25 cellular contexts compared by ENCODE assay signal in the genomic region with DNA sequence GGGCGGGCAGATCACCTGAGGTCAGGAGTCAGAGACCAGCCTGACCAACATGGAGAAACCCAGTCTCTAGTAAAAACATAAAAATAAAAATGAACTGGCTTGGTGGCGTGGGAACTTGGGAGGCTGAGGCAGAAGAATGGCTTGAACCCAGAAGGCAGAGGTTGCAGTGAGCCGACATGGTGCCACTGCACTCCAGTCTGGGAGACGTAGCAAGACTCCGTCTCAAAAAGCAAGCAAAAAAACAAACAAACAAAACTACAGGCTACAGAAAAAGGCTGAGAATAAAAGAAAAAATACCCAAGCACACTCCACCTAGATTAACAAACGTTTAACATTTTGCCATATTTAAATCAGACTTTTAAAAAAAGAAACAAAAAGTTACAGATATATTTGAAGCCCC. TPM values are rescaled to one million over a fixed set of nuclear protein-coding genes. Genes with fewer than 3 reads are reported as not detected.
DNase-seq lines count a peak whose midpoint lies in the region; ATAC-seq, FAIRE-seq and TF ChIP-seq lines count a peak whose summit lies in the region.
"Had no signal": no experiment of that assay in that cellular context is flagged by ENCODE, and none has a peak within 500 bp of the region (broad histone marks: within the 10 kb centered on the region; RNA-seq: fewer than 3 reads in every experiment).

No MANE protein-coding gene starts in this region.

- DNase-seq in SK-N-MC (ENCODE audit: low read depth, low spot score) (no peak), K562 (ENCODE audit: extremely low read depth in 1 of 4, low spot score in 3 of 4) (no peak), kidney (peak; percentile 3), NOMO-1 treated with dmso at 0.1 percent for 144 hours (lab: John Stamatoyannopoulos, UW; ENCODE audit: unreplicated experiment) (no peak), DMS 273 (lab: John Stamatoyannopoulos, UW; ENCODE audit: unreplicated experiment) (no peak)
- no peak for DNase-seq in activated naive CD4-positive, alpha-beta T cell (lab: John Stamatoyannopoulos, UW)
- DNase-seq: 8988T; ACHN; AML-193; BE2C; Calu3; CD4-positive, alpha-beta T cell; CD8-positive, alpha-beta memory T cell; COR-L47; DMS153; DND-41; GM23248; H7; HCEC 1CT had no signal

- ATAC-seq in K562: no peak
- ATAC-seq: A549 had no signal

- H3K79me2 ChIP-seq in K562 (ENCODE audit: control insufficient read depth, insufficient read depth, low read length): no peaks in the 10 kb centered on the region

- TF ChIP-seq CTCF in K562 (IDR thresholded peaks at IDR 0.05 in 2 of 3, conservative IDR thresholded peaks at IDR 0.05 in 1 of 3; ENCODE audit: insufficient read depth in 2 of 3, low read depth in 1 of 3, low read length in 3 of 3) (no peak), kidney (IDR thresholded peaks at IDR 0.05; ENCODE audit: borderline replicate concordance, extremely low read depth, insufficient read depth) (no peak)

- H2AFZ ChIP-seq in K562 (ENCODE audit: low read depth, low read length): peak overlapping the region; percentile 58
- H2AFZ ChIP-seq: GM23248 had no signal

- H3K9me1 ChIP-seq in K562 (ENCODE audit: control insufficient read depth, insufficient read depth, low read length): no peaks in the 10 kb centered on the region

- H3K4me3 ChIP-seq in SK-N-MC (no peak overlapping the region), K562 (no peak overlapping the region), kidney (ENCODE audit: low read length in 2 of 2) (no peak overlapping the region)
- H3K4me3 ChIP-seq: A549; BLaER1 treated with 17β-estradiol and CSF1 and Interleukin-3, amounts not matched to agents 10 nM and 100 nM; GM23248 had no signal

- TF ChIP-seq RAD21 in K562 (CRISPR knock-in tag; conservative IDR thresholded peaks at IDR 0.05 in 1 of 2, IDR thresholded peaks at IDR 0.05 in 1 of 2): no peak

- H3K27me3 ChIP-seq in K562 (ENCODE audit: control insufficient read depth in 2 of 2, insufficient read depth in 2 of 2, low read length in 2 of 2): no peaks in the 10 kb centered on the region
- H3K27me3 ChIP-seq: BE2C; BLaER1 treated with 17β-estradiol and CSF1 and Interleukin-3, amounts not matched to agents 10 nM and 100 nM had no signal

- H3K27ac ChIP-seq in SK-N-MC (no peak overlapping the region), K562 (ENCODE audit: extremely low read depth, low read depth, low read length) (no peak overlapping the region), kidney (ENCODE audit: low read depth in 2 of 2, low read length in 2 of 2) (no peak overlapping the region)
- H3K27ac ChIP-seq: A549, GM23248 had no signal

- FAIRE-seq in K562 (lab: Jason Lieb, UNC): no peak
- no peak for FAIRE-seq in kidney (lab: Jason Lieb, UNC)
- FAIRE-seq: A549, G401.6, GM12892, GM19239, H1 had no signal

- TF ChIP-seq EP300 in K562 (IDR thresholded peaks at IDR 0.05; ENCODE audit: low read length): no peak

- no peaks in the 10 kb centered on the region for H3K36me3 ChIP-seq in SK-N-MC (ENCODE audit: insufficient read depth, low read length)
- no peaks in the 10 kb centered on the region for H3K36me3 ChIP-seq in K562 (ENCODE audit: control insufficient read depth, insufficient read depth, low read length)
- no peaks in the 10 kb centered on the region for H3K36me3 ChIP-seq in kidney (ENCODE audit: control insufficient read depth in 1 of 2, insufficient read depth in 2 of 2, low read length in 2 of 2)
- H3K36me3 ChIP-seq: BE2C; BLaER1 treated with 17β-estradiol and CSF1 and Interleukin-3, amounts not matched to agents 10 nM and 100 nM had no signal

- POLR2A ChIA-PET in K562 (lab: Yijun Ruan, JAX): no interaction called here

- CTCF ChIA-PET in K562 (lab: Yijun Ruan, JAX; ENCODE audit: low intra/inter-chr PET ratio): no interaction called here

- peaks cover 13 to 19% of the 10 kb centered on the region in 2 experiments; a peak in 4 of 5 replicates for H3K4me1 ChIP-seq in K562 (replicated peaks in 1 of 2; ENCODE audit: control insufficient read depth in 2 of 2, insufficient read depth in 2 of 2, low read length in 2 of 2)
- H3K4me1 ChIP-seq in kidney (ENCODE audit: control insufficient read depth in 1 of 2, insufficient read depth in 1 of 2, low read depth in 1 of 2, low read length in 2 of 2): peaks cover 0 to 4% of the 10 kb centered on the region in 2 donors
- H3K4me1 ChIP-seq: BE2C had no signal

- H3K9me3 ChIP-seq in SK-N-MC (ENCODE audit: low read depth, low read length): no peaks in the 10 kb centered on the region
- no peaks in the 10 kb centered on the region for H3K9me3 ChIP-seq in K562 (replicated peaks; ENCODE audit: control insufficient read depth, insufficient read depth, low read depth, low read length)
- H3K9me3 ChIP-seq in kidney (ENCODE audit: control insufficient read depth in 1 of 2, low read length in 2 of 2): no peaks in the 10 kb centered on the region
- H3K9me3 ChIP-seq: A549; BE2C; BLaER1 treated with 17β-estradiol and CSF1 and Interleukin-3, amounts not matched to agents 10 nM and 100 nM had no signal

- in situ Hi-C loops in K562 (cut with MboI): no loop called here

- H3K4me2 ChIP-seq in K562 (ENCODE audit: insufficient read depth, low read length): no peak overlapping the region
- H3K4me2 ChIP-seq: A549 had no signal

- WGBS in K562 (ENCODE audit: insufficient coverage, low coverage, missing lambda C conversion rate): 52% methylated on average over 6 of the region's 6 CpGs

- intact Hi-C loops in K562 (cut with micrococcal nuclease): no loop called here
- intact Hi-C loops in kidney (cut with DNase I): no loop called here

- no peaks in the 10 kb centered on the region for H4K20me1 ChIP-seq in K562 (replicated peaks; ENCODE audit: control insufficient read depth, insufficient read depth, low read length)
- H4K20me1 ChIP-seq: BLaER1 treated with 17β-estradiol and CSF1 and Interleukin-3, amounts not matched to agents 10 nM and 100 nM had no signal

- no TSS peak for BruUV-seq in K562 (replicated peaks; lab: Mats Ljungman, UMichigan)

- H3K9ac ChIP-seq in SK-N-MC (ENCODE audit: insufficient read length): peak overlapping the region; percentile 20
- no peak overlapping the region for H3K9ac ChIP-seq in K562 (ENCODE audit: insufficient read depth in 1 of 2, low read depth in 2 of 2, low read length in 2 of 2)
- H3K9ac ChIP-seq in kidney (ENCODE audit: low read length in 2 of 2): no peak overlapping the region
- H3K9ac ChIP-seq: BLaER1 treated with 17β-estradiol and CSF1 and Interleukin-3, amounts not matched to agents 10 nM and 100 nM; GM23248 had no signal

- no peak for TF ChIP-seq POLR2A in K562 (conservative IDR thresholded peaks at IDR 0.05)

RNA-seq across cellular contexts. Expression of gene PTCRA, which starts 5.9 kb away (rescaled TPM):
- total RNA-seq in K562 (2011; cell fraction: chromatin; rRNA removed; ENCODE audit: low replicate concordance): not detected in 2 replicates
- total RNA-seq in K562 (2011; cell fraction: nucleolus; rRNA removed): not detected in 2 replicates
- not detected in 2 replicates for total RNA-seq in K562 (2011; cell fraction: nucleoplasm; rRNA removed)
- total RNA-seq in K562 (2014; rRNA removed) (not detected in 2 replicates), K562 (2014; rRNA removed; fragmentation: Illumina TruSeq; extraction: Trizol) (not detected in 2 replicates), K562 (2015; rRNA removed; fragmentation: Illumina TruSeq; extraction: Trizol) (not detected in 2 replicates), K562 (2021) (not detected in 2 replicates), kidney (not detected)
- polyA plus RNA-seq in K562 (2011; rRNA removed) (0.22 TPM in 1 of 2 replicates, not detected in the other), K562 (2014; fragmentation: Illumina TruSeq; extraction: Trizol) (not detected in 2 replicates), K562 (2014; fragmentation: Nextera tagmentation; extraction: Ambion mirVana) (not detected), K562 (2014; rRNA removed) (0.21 TPM in 1 of 2 replicates, not detected in the other), kidney (ENCODE audit: insufficient read depth, low read depth, low replicate concordance) (not detected)
- 0.09 TPM in 1 of 2 replicates, not detected in the other for polyA plus RNA-seq in K562 (2011; cell fraction: cytosol; rRNA removed)
- polyA plus RNA-seq in K562 (2011; cell fraction: nucleus; rRNA removed): 0.17 and 0.38 TPM in 2 replicates
- 0.14 TPM in 1 of 2 replicates, not detected in the other for polyA plus RNA-seq in K562 (2012)
- not detected in 2 replicates for polyA minus RNA-seq in K562 (2011; rRNA and poly(A)+ RNA removed)
- not detected in 2 replicates for polyA minus RNA-seq in K562 (2011; cell fraction: cytosol; rRNA and poly(A)+ RNA removed)
- not detected in 2 replicates for polyA minus RNA-seq in K562 (2011; cell fraction: nucleus; rRNA and poly(A)+ RNA removed)
- total RNA-seq: Calu3; CD4-positive, alpha-beta T cell; CD8-positive, alpha-beta memory T cell; GM23248; H1; H7 had no signal
- polyA plus RNA-seq: A549; CD8-positive, alpha-beta memory T cell; GM23248; H1 had no signal

RNA-seq across cellular contexts. Expression of gene CNPY3, which starts 7.5 kb away (rescaled TPM):
- total RNA-seq in K562 (2011; cell fraction: chromatin; rRNA removed; ENCODE audit: low replicate concordance): 18.3 and 44.9 TPM in 2 replicates
- total RNA-seq in K562 (2011; cell fraction: nucleolus; rRNA removed): 45.9 and 49.0 TPM in 2 replicates
- 33.3 and 38.0 TPM in 2 replicates for total RNA-seq in K562 (2011; cell fraction: nucleoplasm; rRNA removed)
- 20.0 and 26.6 TPM in 2 replicates for total RNA-seq in K562 (2014; rRNA removed)
- total RNA-seq in K562 (2014; rRNA removed; fragmentation: Illumina TruSeq; extraction: Trizol): 11.5 and 15.0 TPM in 2 replicates
- 23.5 and 24.6 TPM in 2 replicates for total RNA-seq in K562 (2015; rRNA removed; fragmentation: Illumina TruSeq; extraction: Trizol)
- 32.4 and 32.8 TPM in 2 replicates for total RNA-seq in K562 (2021)
- polyA plus RNA-seq in K562 (2011; rRNA removed): 21.0 and 21.2 TPM in 2 replicates
- 21.0 and 26.7 TPM in 2 replicates for polyA plus RNA-seq in K562 (2011; cell fraction: cytosol; rRNA removed)
- polyA plus RNA-seq in K562 (2011; cell fraction: nucleus; rRNA removed): 19.2 and 25.6 TPM in 2 replicates
- 29.2 and 58.6 TPM in 2 replicates for polyA plus RNA-seq in K562 (2012)
- polyA plus RNA-seq in K562 (2014; fragmentation: Illumina TruSeq; extraction: Trizol): 34.4 and 37.4 TPM in 2 replicates
- polyA plus RNA-seq in K562 (2014; fragmentation: Nextera tagmentation; extraction: Ambion mirVana): 1 to 10 TPM; 2.4 to 3.9 TPM
- polyA plus RNA-seq in K562 (2014; rRNA removed): 27.0 and 30.5 TPM in 2 replicates
- polyA minus RNA-seq in K562 (2011; rRNA and poly(A)+ RNA removed): 19.4 and 24.5 TPM in 2 replicates
- 10.2 and 11.7 TPM in 2 replicates for polyA minus RNA-seq in K562 (2011; cell fraction: cytosol; rRNA and poly(A)+ RNA removed)
- polyA minus RNA-seq in K562 (2011; cell fraction: nucleus; rRNA and poly(A)+ RNA removed): 5.1 and 7.9 TPM in 2 replicates
- total RNA-seq in kidney: 49.9 TPM
- polyA plus RNA-seq in kidney (ENCODE audit: insufficient read depth, low read depth, low replicate concordance): 40.1 TPM

RNA-seq across cellular contexts. Expression of gene GNMT, which starts 38.8 kb away (rescaled TPM):
- total RNA-seq in K562 (2011; cell fraction: chromatin; rRNA removed; ENCODE audit: low replicate concordance): 0.39 and 0.69 TPM in 2 replicates
- not detected in 2 replicates for total RNA-seq in K562 (2011; cell fraction: nucleolus; rRNA removed)
- total RNA-seq in K562 (2011; cell fraction: nucleoplasm; rRNA removed): 0.37 TPM in 1 of 2 replicates, not detected in the other
- total RNA-seq in K562 (2014; rRNA removed): not detected in 2 replicates
- total RNA-seq in K562 (2014; rRNA removed; fragmentation: Illumina TruSeq; extraction: Trizol): not detected in 2 replicates
- total RNA-seq in K562 (2015; rRNA removed; fragmentation: Illumina TruSeq; extraction: Trizol): not detected in 2 replicates
- 0.18 and 0.29 TPM in 2 replicates for total RNA-seq in K562 (2021)
- 0.11 and 0.19 TPM in 2 replicates for polyA plus RNA-seq in K562 (2011; rRNA removed)
- polyA plus RNA-seq in K562 (2011; cell fraction: cytosol; rRNA removed): 0.09 and 0.22 TPM in 2 replicates
- polyA plus RNA-seq in K562 (2011; cell fraction: nucleus; rRNA removed): 0.39 and 0.53 TPM in 2 replicates
- 0.14 and 0.51 TPM in 2 replicates for polyA plus RNA-seq in K562 (2012)
- 0.15 TPM in 1 of 2 replicates, not detected in the other for polyA plus RNA-seq in K562 (2014; fragmentation: Illumina TruSeq; extraction: Trizol)
- not detected for polyA plus RNA-seq in K562 (2014; fragmentation: Nextera tagmentation; extraction: Ambion mirVana)
- polyA plus RNA-seq in K562 (2014; rRNA removed): not detected in 2 replicates
- polyA minus RNA-seq in K562 (2011; rRNA and poly(A)+ RNA removed): not detected in 2 replicates
- polyA minus RNA-seq in K562 (2011; cell fraction: cytosol; rRNA and poly(A)+ RNA removed): not detected in 2 replicates
- not detected in 2 replicates for polyA minus RNA-seq in K562 (2011; cell fraction: nucleus; rRNA and poly(A)+ RNA removed)
- 0.54 TPM for total RNA-seq in kidney
- 1.9 TPM for polyA plus RNA-seq in kidney (ENCODE audit: insufficient read depth, low read depth, low replicate concordance)
- total RNA-seq: GM23248 had no signal
- polyA plus RNA-seq: CD8-positive, alpha-beta memory T cell; GM23248 had no signal

RNA-seq across cellular contexts. Expression of gene RPL7L1, which starts 42.4 kb away (rescaled TPM):
- 235 and 251 TPM in 2 replicates for total RNA-seq in K562 (2011; cell fraction: chromatin; rRNA removed; ENCODE audit: low replicate concordance)
- total RNA-seq in K562 (2011; cell fraction: nucleolus; rRNA removed): 149 and 170 TPM in 2 replicates
- total RNA-seq in K562 (2011; cell fraction: nucleoplasm; rRNA removed): 209 and 275 TPM in 2 replicates
- total RNA-seq in K562 (2014; rRNA removed) (129 and 147 TPM in 2 replicates), K562 (2014; rRNA removed; fragmentation: Illumina TruSeq; extraction: Trizol) (259 and 281 TPM in 2 replicates), K562 (2015; rRNA removed; fragmentation: Illumina TruSeq; extraction: Trizol) (211 and 222 TPM in 2 replicates), K562 (2021) (146 and 150 TPM in 2 replicates), kidney (80.7 TPM)
- polyA plus RNA-seq in K562 (2011; rRNA removed) (104 and 152 TPM in 2 replicates), K562 (2014; fragmentation: Illumina TruSeq; extraction: Trizol) (216 and 255 TPM in 2 replicates), K562 (2014; fragmentation: Nextera tagmentation; extraction: Ambion mirVana) (100 to 1,000 TPM; 164 to 176 TPM), K562 (2014; rRNA removed) (135 and 153 TPM in 2 replicates), kidney (ENCODE audit: insufficient read depth, low read depth, low replicate concordance) (47.0 TPM)
- polyA plus RNA-seq in K562 (2011; cell fraction: cytosol; rRNA removed): 92.1 and 114 TPM in 2 replicates
- 40.3 and 46.9 TPM in 2 replicates for polyA plus RNA-seq in K562 (2011; cell fraction: nucleus; rRNA removed)
- polyA plus RNA-seq in K562 (2012): 124 and 126 TPM in 2 replicates
- 137 and 140 TPM in 2 replicates for polyA minus RNA-seq in K562 (2011; rRNA and poly(A)+ RNA removed)
- polyA minus RNA-seq in K562 (2011; cell fraction: cytosol; rRNA and poly(A)+ RNA removed): 62.1 and 66.6 TPM in 2 replicates
- polyA minus RNA-seq in K562 (2011; cell fraction: nucleus; rRNA and poly(A)+ RNA removed): 46.2 and 76.3 TPM in 2 replicates

RNA-seq across cellular contexts. Expression of gene PEX6, which starts 57.2 kb away (rescaled TPM):
- total RNA-seq in K562 (2011; cell fraction: chromatin; rRNA removed; ENCODE audit: low replicate concordance): 12.3 and 36.3 TPM in 2 replicates
- 37.1 and 40.0 TPM in 2 replicates for total RNA-seq in K562 (2011; cell fraction: nucleolus; rRNA removed)
- total RNA-seq in K562 (2011; cell fraction: nucleoplasm; rRNA removed): 16.3 and 18.7 TPM in 2 replicates
- 17.0 and 26.9 TPM in 2 replicates for total RNA-seq in K562 (2014; rRNA removed)
- total RNA-seq in K562 (2014; rRNA removed; fragmentation: Illumina TruSeq; extraction: Trizol): 3.4 and 5.7 TPM in 2 replicates
- 6.9 and 8.0 TPM in 2 replicates for total RNA-seq in K562 (2015; rRNA removed; fragmentation: Illumina TruSeq; extraction: Trizol)
- 20.8 and 24.3 TPM in 2 replicates for total RNA-seq in K562 (2021)
- 6.4 and 10.9 TPM in 2 replicates for polyA plus RNA-seq in K562 (2011; rRNA removed)
- 7.1 and 11.8 TPM in 2 replicates for polyA plus RNA-seq in K562 (2011; cell fraction: cytosol; rRNA removed)
- 39.8 and 55.5 TPM in 2 replicates for polyA plus RNA-seq in K562 (2011; cell fraction: nucleus; rRNA removed)
- 17.7 and 44.6 TPM in 2 replicates for polyA plus RNA-seq in K562 (2012)
- 9.6 and 10.6 TPM in 2 replicates for polyA plus RNA-seq in K562 (2014; fragmentation: Illumina TruSeq; extraction: Trizol)
- under 1 TPM; 0.17 to 0.77 TPM for polyA plus RNA-seq in K562 (2014; fragmentation: Nextera tagmentation; extraction: Ambion mirVana)
- 12.3 and 14.1 TPM in 2 replicates for polyA plus RNA-seq in K562 (2014; rRNA removed)
- 5.5 and 6.9 TPM in 2 replicates for polyA minus RNA-seq in K562 (2011; rRNA and poly(A)+ RNA removed)
- 8.5 and 10.8 TPM in 2 replicates for polyA minus RNA-seq in K562 (2011; cell fraction: cytosol; rRNA and poly(A)+ RNA removed)
- polyA minus RNA-seq in K562 (2011; cell fraction: nucleus; rRNA and poly(A)+ RNA removed): 10.7 and 12.7 TPM in 2 replicates
- 22.6 TPM for total RNA-seq in kidney
- polyA plus RNA-seq in kidney (ENCODE audit: insufficient read depth, low read depth, low replicate concordance): 18.0 TPM
